In genomic region chr9:89603629-89604462, GRCh38 we compare ENCODE assay signal across 7 cellular contexts. TPM values are rescaled to one million over a fixed set of nuclear protein-coding genes. Genes with fewer than 3 reads are reported as not detected.
DNase-seq lines count a peak whose midpoint lies in the region; ATAC-seq and TF ChIP-seq lines count a peak whose summit lies in the region.

No MANE protein-coding gene starts in this region.

- TF ChIP-seq CTCF in endothelial cell (IDR thresholded peaks at IDR 0.05; ENCODE audit: unreplicated experiment) (peak; percentile 58), mesothelial cell of epicardium (IDR thresholded peaks at IDR 0.05; ENCODE audit: unreplicated experiment) (no peak)

- peak overlapping the region; percentile 81 for H3K4me3 Mint-ChIP-seq in endothelial cell (ENCODE audit: unreplicated experiment)
- H3K4me3 Mint-ChIP-seq in mesothelial cell of epicardium, result peak overlapping the region; percentile 73
- H3K4me3 Mint-ChIP-seq in stimulated activated naive CD8-positive, alpha-beta T cell treated with anti-CD3 and anti-CD28 coated beads, Interleukin-15, Interleukin-2, amounts not matched to agents 100 ng/mL and 50 ng/mL, for 24 hours, result peak overlapping the region; percentile 84

- peaks cover 3% of the 10 kb centered on the region for H3K27me3 Mint-ChIP-seq in endothelial cell (ENCODE audit: unreplicated experiment)
- H3K27me3 Mint-ChIP-seq in mesothelial cell of epicardium (ENCODE audit: low read depth), result peaks cover 6% of the 10 kb centered on the region
- peaks cover 26% of the 10 kb centered on the region for H3K27me3 Mint-ChIP-seq in stimulated activated naive CD8-positive, alpha-beta T cell treated with anti-CD3 and anti-CD28 coated beads, Interleukin-15, Interleukin-2, amounts not matched to agents 100 ng/mL and 50 ng/mL, for 24 hours

- H3K4me1 Mint-ChIP-seq in endothelial cell (ENCODE audit: unreplicated experiment), result peaks cover 17% of the 10 kb centered on the region
- H3K4me1 Mint-ChIP-seq in mesothelial cell of epicardium, result peaks cover 30% of the 10 kb centered on the region
- H3K4me1 Mint-ChIP-seq in stimulated activated naive CD8-positive, alpha-beta T cell treated with anti-CD3 and anti-CD28 coated beads, Interleukin-15, Interleukin-2, amounts not matched to agents 100 ng/mL and 50 ng/mL, for 24 hours (ENCODE audit: low read depth), result peaks cover 44% of the 10 kb centered on the region

- H3K36me3 Mint-ChIP-seq in endothelial cell (ENCODE audit: low read depth, unreplicated experiment) (no peaks in the 10 kb centered on the region), mesothelial cell of epicardium (no peaks in the 10 kb centered on the region)
- H3K36me3 Mint-ChIP-seq in stimulated activated naive CD8-positive, alpha-beta T cell treated with anti-CD3 and anti-CD28 coated beads, Interleukin-15, Interleukin-2, amounts not matched to agents 100 ng/mL and 50 ng/mL, for 24 hours (ENCODE audit: low read depth), result peaks cover 4% of the 10 kb centered on the region

- DNase-seq in NCI-H2171 (lab: John Stamatoyannopoulos, UW) (peak; percentile 85), endothelial cell (ENCODE audit: low spot score) (peak; percentile 86), mesothelial cell of epicardium (ENCODE audit: low spot score in 2 of 2, unreplicated experiment in 2 of 2) (peak in 1 of 2 experiments; percentile 75)
- peak; percentile 50 to 58 for DNase-seq in activated CD4-positive, alpha-beta T cell treated with anti-CD3 and anti-CD28 coated beads, Interleukin-2, amount 50 U/mL, for 48 hours

- H3K27ac Mint-ChIP-seq in endothelial cell (ENCODE audit: unreplicated experiment) (no peak overlapping the region), mesothelial cell of epicardium (peak overlapping the region; percentile 85)
- H3K27ac Mint-ChIP-seq in stimulated activated naive CD8-positive, alpha-beta T cell treated with anti-CD3 and anti-CD28 coated beads, Interleukin-15, Interleukin-2, amounts not matched to agents 100 ng/mL and 50 ng/mL, for 24 hours, result peak overlapping the region; percentile 22

- ATAC-seq in GM18498 (IDR thresholded peaks at IDR 0.05; ENCODE audit: unreplicated experiment) (peak; percentile 11), HG03196 (IDR thresholded peaks at IDR 0.05; ENCODE audit: unreplicated experiment) (no peak)

- H3K9me3 Mint-ChIP-seq in endothelial cell (ENCODE audit: unreplicated experiment) (no peaks in the 10 kb centered on the region), mesothelial cell of epicardium (no peaks in the 10 kb centered on the region)
- no peaks in the 10 kb centered on the region for H3K9me3 Mint-ChIP-seq in stimulated activated naive CD8-positive, alpha-beta T cell treated with anti-CD3 and anti-CD28 coated beads, Interleukin-15, Interleukin-2, amounts not matched to agents 100 ng/mL and 50 ng/mL, for 24 hours

RNA-seq across cellular contexts. Expression of gene GADD45G, which starts 1.0 kb away (rescaled TPM):
- total RNA-seq in endothelial cell (ENCODE audit: unreplicated experiment) (6.2 TPM), mesothelial cell of epicardium (1.0 to 2.0 TPM (median 1.8 TPM) in 3 replicates)
